Comparison of ENCODE assay signal across 18 cellular contexts in the genomic region with DNA sequence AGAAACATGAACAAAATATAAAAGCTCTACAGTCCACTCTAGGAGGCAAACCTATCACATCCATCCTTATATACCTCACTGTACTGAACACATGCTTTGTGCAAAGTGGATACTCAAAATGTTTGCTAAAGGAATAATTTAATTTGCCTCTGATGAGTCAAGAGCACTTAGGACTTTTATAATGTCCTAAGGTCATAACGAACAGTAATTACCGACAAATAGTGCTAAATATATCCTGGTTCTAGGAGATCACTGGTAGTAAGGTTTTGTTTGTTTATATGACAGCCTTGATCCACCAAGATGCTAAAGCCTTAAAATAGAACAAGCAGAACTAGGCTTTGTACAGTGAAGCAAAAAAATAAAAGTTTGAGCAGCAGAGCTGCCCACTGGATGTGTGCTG.
DNase-seq lines count a peak whose midpoint lies in the region; ATAC-seq and TF ChIP-seq lines count a peak whose summit lies in the region.
"Had no signal": no experiment of that assay in that cellular context is flagged by ENCODE, and none has a peak within 500 bp of the region (broad histone marks: within the 10 kb centered on the region; RNA-seq: fewer than 3 reads in every experiment).

No MANE protein-coding gene starts in this region.

- intact Hi-C loops in left lung (cut with DNase I), result loop anchor here in 1 of 2 donors (5.0 kb wide), 3 partner anchors 68 to 223 kb away; a partner anchor contains a TSS
- intact Hi-C loops in activated CD4-positive, alpha-beta T cell treated with anti-CD3 and anti-CD28 coated beads for 36 hours (cut with DNase I, micrococcal nuclease), result no loop called here

- ATAC-seq in left lung, result peak; percentile 41
- no peak for ATAC-seq in activated naive CD8-positive, alpha-beta T cell treated with anti-CD3 and anti-CD28 coated beads, Interleukin-2, amount 50 U/mL, for 24 hours
- ATAC-seq in activated CD4-positive, alpha-beta T cell treated with anti-CD3 and anti-CD28 coated beads for 36 hours, result no peak
- ATAC-seq: activated T-cell treated with anti-CD3 and anti-CD28 coated beads, Interleukin-2, amount 50 U/mL, for 4 hours; left cardiac atrium; sciatic nerve had no signal

- H3K4me3 Mint-ChIP-seq in activated naive CD8-positive, alpha-beta T cell treated with anti-CD3 and anti-CD28 coated beads, Interleukin-2, amount 50 U/mL, for 24 hours, result no peak overlapping the region
- no peak overlapping the region for H3K4me3 Mint-ChIP-seq in activated CD4-positive, alpha-beta T cell treated with anti-CD3 and anti-CD28 coated beads for 36 hours
- H3K4me3 Mint-ChIP-seq: activated CD4-positive, alpha-beta T cell treated with anti-CD3 and anti-CD28 coated beads, Interleukin-2, amount 10 ng/mL, durations not matched to agents 7 days and 5 days; activated T-cell treated with anti-CD3 and anti-CD28 coated beads, Interleukin-2, amount 50 U/mL, for 4 hours had no signal

- no peaks in the 10 kb centered on the region for H3K27me3 ChIP-seq in OCI-LY3 (ENCODE audit: low read depth, low read length)
- no peaks in the 10 kb centered on the region for H3K27me3 ChIP-seq in left lung
- H3K27me3 ChIP-seq in right atrium auricular region, result no peaks in the 10 kb centered on the region
- H3K27me3 ChIP-seq: cardiac muscle cell had no signal

- H3K4me1 Mint-ChIP-seq in activated naive CD8-positive, alpha-beta T cell treated with anti-CD3 and anti-CD28 coated beads, Interleukin-2, amount 50 U/mL, for 24 hours, result peaks cover 5% of the 10 kb centered on the region
- peaks cover 5% of the 10 kb centered on the region for H3K4me1 Mint-ChIP-seq in activated CD4-positive, alpha-beta T cell treated with anti-CD3 and anti-CD28 coated beads for 36 hours

- H3K9ac ChIP-seq in OCI-LY3 (ENCODE audit: low read length), result no peak overlapping the region

- H3K27ac ChIP-seq in HEK293 (ENCODE audit: extremely low read depth, low read depth, low read length) (no peak overlapping the region), OCI-LY3 (ENCODE audit: low read length) (no peak overlapping the region), left lung (no peak overlapping the region), right atrium auricular region (no peak overlapping the region)
- H3K27ac ChIP-seq: cardiac muscle cell, SK-N-MC had no signal

- no peaks in the 10 kb centered on the region for H3K9me3 ChIP-seq in HEK293 (ENCODE audit: control insufficient read depth, insufficient read depth, low read depth, low read length)
- no peaks in the 10 kb centered on the region for H3K9me3 ChIP-seq in OCI-LY3 (ENCODE audit: insufficient read depth, low read length)
- no peaks in the 10 kb centered on the region for H3K9me3 ChIP-seq in left lung
- H3K9me3 ChIP-seq in right atrium auricular region, result no peaks in the 10 kb centered on the region
- H3K9me3 ChIP-seq: Caco-2 had no signal

- no peak for TF ChIP-seq CTCF in HEK293 (tag by site-specific recombination; IDR thresholded peaks at IDR 0.05)
- no peak for TF ChIP-seq CTCF in OCI-LY3 (IDR thresholded peaks at IDR 0.05; ENCODE audit: low read depth, low read length)
- no peak for TF ChIP-seq CTCF in left lung (IDR thresholded peaks at IDR 0.05)
- no peak for TF ChIP-seq CTCF in right atrium auricular region (IDR thresholded peaks at IDR 0.05)

- DNase-seq in NCI-H187 treated with DMSO at 0.1 percent for 48 hours (lab: John Stamatoyannopoulos, UW) (peak; percentile 62), left lung (no peak), right atrium auricular region (ENCODE audit: low spot score) (no peak), T-helper 9 cell (no peak)
- no peak for DNase-seq in activated naive CD8-positive, alpha-beta T cell treated with anti-CD3 and anti-CD28 coated beads, Interleukin-2, amount 50 U/mL, for 24 hours
- no peak for DNase-seq in activated CD4-positive, alpha-beta T cell treated with anti-CD3 and anti-CD28 coated beads for 36 hours
- DNase-seq: activated CD4-positive, alpha-beta T cell treated with anti-CD3 and anti-CD28 coated beads, Interleukin-2, amount 10 ng/mL, durations not matched to agents 7 days and 5 days; activated T-cell treated with anti-CD3 and anti-CD28 coated beads, Interleukin-2, amount 50 U/mL, for 4 hours; Caco-2; GOT3; left cardiac atrium; NCI-H2171; stimulated activated CD4-positive, alpha-beta T cell treated with anti-CD3 and anti-CD28 coated beads, Interleukin-2, amount 100 ng/mL, for 24 hours had no signal

- no peak overlapping the region for H3K27ac Mint-ChIP-seq in activated naive CD8-positive, alpha-beta T cell treated with anti-CD3 and anti-CD28 coated beads, Interleukin-2, amount 50 U/mL, for 24 hours
- no peak overlapping the region for H3K27ac Mint-ChIP-seq in activated CD4-positive, alpha-beta T cell treated with anti-CD3 and anti-CD28 coated beads for 36 hours
- H3K27ac Mint-ChIP-seq: activated CD4-positive, alpha-beta T cell treated with anti-CD3 and anti-CD28 coated beads, Interleukin-2, amount 10 ng/mL, durations not matched to agents 7 days and 5 days had no signal

- H3K4me3 ChIP-seq in HEK293 (ENCODE audit: low read depth, low read length), result no peak overlapping the region
- H3K4me3 ChIP-seq in OCI-LY3 (ENCODE audit: low read length), result no peak overlapping the region
- no peak overlapping the region for H3K4me3 ChIP-seq in left lung
- no peak overlapping the region for H3K4me3 ChIP-seq in right atrium auricular region
- H3K4me3 ChIP-seq: cardiac muscle cell, SK-N-MC had no signal

- H3K36me3 Mint-ChIP-seq in activated naive CD8-positive, alpha-beta T cell treated with anti-CD3 and anti-CD28 coated beads, Interleukin-2, amount 50 U/mL, for 24 hours (ENCODE audit: low read depth), result no peaks in the 10 kb centered on the region
- H3K36me3 Mint-ChIP-seq in activated CD4-positive, alpha-beta T cell treated with anti-CD3 and anti-CD28 coated beads for 36 hours (ENCODE audit: low read depth), result no peaks in the 10 kb centered on the region

- H4K20me1 ChIP-seq in OCI-LY3 (ENCODE audit: insufficient read depth, low read length), result no peaks in the 10 kb centered on the region

- no peaks in the 10 kb centered on the region for H3K79me2 ChIP-seq in OCI-LY3 (ENCODE audit: low read length)

- POLR2A ChIA-PET in HEK293 (lab: Yijun Ruan, JAX), result interaction anchor here (1.0 kb wide), 1 partner anchor 71 kb away, joined by 3 read pairs; a partner anchor contains a TSS
- POLR2A ChIA-PET in activated CD4-positive, alpha-beta T cell treated with anti-CD3 and anti-CD28 coated beads for 36 hours (lab: Charles Lee), result no interaction called here

- no peaks in the 10 kb centered on the region for H3K9me3 Mint-ChIP-seq in activated naive CD8-positive, alpha-beta T cell treated with anti-CD3 and anti-CD28 coated beads, Interleukin-2, amount 50 U/mL, for 24 hours
- no peaks in the 10 kb centered on the region for H3K9me3 Mint-ChIP-seq in activated CD4-positive, alpha-beta T cell treated with anti-CD3 and anti-CD28 coated beads for 36 hours (ENCODE audit: low read depth)
- H3K9me3 Mint-ChIP-seq: activated CD4-positive, alpha-beta T cell treated with anti-CD3 and anti-CD28 coated beads, Interleukin-2, amount 10 ng/mL, durations not matched to agents 7 days and 5 days; activated T-cell treated with anti-CD3 and anti-CD28 coated beads, Interleukin-2, amount 50 U/mL, for 4 hours had no signal

- no peaks in the 10 kb centered on the region for H3K36me3 ChIP-seq in HEK293 (ENCODE audit: control insufficient read depth in 2 of 2, insufficient read depth in 1 of 2, low read length in 2 of 2)
- no peaks in the 10 kb centered on the region for H3K36me3 ChIP-seq in OCI-LY3 (replicated peaks; ENCODE audit: low read depth, low read length)
- H3K36me3 ChIP-seq in left lung, result no peaks in the 10 kb centered on the region
- H3K36me3 ChIP-seq in right atrium auricular region, result no peaks in the 10 kb centered on the region
- H3K36me3 ChIP-seq: cardiac muscle cell had no signal

- peaks cover 5% of the 10 kb centered on the region for H3K27me3 Mint-ChIP-seq in activated naive CD8-positive, alpha-beta T cell treated with anti-CD3 and anti-CD28 coated beads, Interleukin-2, amount 50 U/mL, for 24 hours
- H3K27me3 Mint-ChIP-seq in activated CD4-positive, alpha-beta T cell treated with anti-CD3 and anti-CD28 coated beads for 36 hours, result peaks cover 3% of the 10 kb centered on the region

- peak overlapping the region; percentile 44 for H3K4me2 ChIP-seq in OCI-LY3 (ENCODE audit: low read length)

- no peak overlapping the region for H2AFZ ChIP-seq in OCI-LY3 (ENCODE audit: low read depth, low read length)

- CTCF ChIA-PET in HEK293 (lab: Yijun Ruan, JAX), result interaction anchor here (0.7 to 4.2 kb wide), 5 partner anchors 10 to 255 kb away, joined by 3 to 12 read pairs (median 6); no protein-coding TSS in a partner anchor
- CTCF ChIA-PET in activated CD4-positive, alpha-beta T cell treated with anti-CD3 and anti-CD28 coated beads for 36 hours (lab: Charles Lee), result interaction anchor here (0.6 to 8.0 kb wide), 5 partner anchors 11 to 231 kb away, joined by 3 to 113 read pairs (median 12); no protein-coding TSS in a partner anchor

- H3K4me1 ChIP-seq in HEK293 (ENCODE audit: control insufficient read depth, insufficient read depth, low read length), result no peaks in the 10 kb centered on the region; the same call in 1 of the 2 replicates
- peaks cover 21% of the 10 kb centered on the region for H3K4me1 ChIP-seq in OCI-LY3 (ENCODE audit: low read length)
- peaks cover 9 to 28% of the 10 kb centered on the region in 2 donors for H3K4me1 ChIP-seq in left lung
- peaks cover 0 to 17% of the 10 kb centered on the region in 2 donors for H3K4me1 ChIP-seq in right atrium auricular region

TF ChIP-seq in HEK293, 187 proteins besides CTCF, POLR2A, EP300 and RAD21:
- TF ChIP-seq HOXC10 (CRISPR knock-in tag; IDR thresholded peaks at IDR 0.05), result no peak
- TF ChIP-seq ZNF175 (tag by site-specific recombination; IDR thresholded peaks at IDR 0.05), result no peak
- TF ChIP-seq, protein P1, sequence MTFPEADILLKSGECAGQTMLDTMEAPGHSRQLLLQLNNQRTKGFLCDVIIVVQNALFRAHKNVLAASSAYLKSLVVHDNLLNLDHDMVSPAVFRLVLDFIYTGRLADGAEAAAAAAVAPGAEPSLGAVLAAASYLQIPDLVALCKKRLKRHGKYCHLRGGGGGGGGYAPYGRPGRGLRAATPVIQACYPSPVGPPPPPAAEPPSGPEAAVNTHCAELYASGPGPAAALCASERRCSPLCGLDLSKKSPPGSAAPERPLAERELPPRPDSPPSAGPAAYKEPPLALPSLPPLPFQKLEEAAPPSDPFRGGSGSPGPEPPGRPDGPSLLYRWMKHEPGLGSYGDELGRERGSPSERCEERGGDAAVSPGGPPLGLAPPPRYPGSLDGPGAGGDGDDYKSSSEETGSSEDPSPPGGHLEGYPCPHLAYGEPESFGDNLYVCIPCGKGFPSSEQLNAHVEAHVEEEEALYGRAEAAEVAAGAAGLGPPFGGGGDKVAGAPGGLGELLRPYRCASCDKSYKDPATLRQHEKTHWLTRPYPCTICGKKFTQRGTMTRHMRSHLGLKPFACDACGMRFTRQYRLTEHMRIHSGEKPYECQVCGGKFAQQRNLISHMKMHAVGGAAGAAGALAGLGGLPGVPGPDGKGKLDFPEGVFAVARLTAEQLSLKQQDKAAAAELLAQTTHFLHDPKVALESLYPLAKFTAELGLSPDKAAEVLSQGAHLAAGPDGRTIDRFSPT (tag by site-specific recombination; IDR thresholded peaks at IDR 0.05), result peak; percentile 11; the same call in 1 of the 2 replicates
